In genomic region chr1:155071701-155072100, GRCh38 we compare ENCODE assay signal across 2 cellular contexts.
TF ChIP-seq lines count a peak whose summit lies in the region.

No MANE protein-coding gene starts in this region.

TF ChIP-seq in SK-N-SH, 30 proteins besides CTCF, POLR2A, EP300 and RAD21 (continued from another document):
- TF ChIP-seq, protein P1, sequence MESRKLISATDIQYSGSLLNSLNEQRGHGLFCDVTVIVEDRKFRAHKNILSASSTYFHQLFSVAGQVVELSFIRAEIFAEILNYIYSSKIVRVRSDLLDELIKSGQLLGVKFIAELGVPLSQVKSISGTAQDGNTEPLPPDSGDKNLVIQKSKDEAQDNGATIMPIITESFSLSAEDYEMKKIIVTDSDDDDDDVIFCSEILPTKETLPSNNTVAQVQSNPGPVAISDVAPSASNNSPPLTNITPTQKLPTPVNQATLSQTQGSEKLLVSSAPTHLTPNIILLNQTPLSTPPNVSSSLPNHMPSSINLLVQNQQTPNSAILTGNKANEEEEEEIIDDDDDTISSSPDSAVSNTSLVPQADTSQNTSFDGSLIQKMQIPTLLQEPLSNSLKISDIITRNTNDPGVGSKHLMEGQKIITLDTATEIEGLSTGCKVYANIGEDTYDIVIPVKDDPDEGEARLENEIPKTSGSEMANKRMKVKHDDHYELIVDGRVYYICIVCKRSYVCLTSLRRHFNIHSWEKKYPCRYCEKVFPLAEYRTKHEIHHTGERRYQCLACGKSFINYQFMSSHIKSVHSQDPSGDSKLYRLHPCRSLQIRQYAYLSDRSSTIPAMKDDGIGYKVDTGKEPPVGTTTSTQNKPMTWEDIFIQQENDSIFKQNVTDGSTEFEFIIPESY (IDR thresholded peaks at IDR 0.05; ENCODE audit: borderline replicate concordance, low read depth) = no peak
- TF ChIP-seq RFX5 (IDR thresholded peaks at IDR 0.05; ENCODE audit: low read length) (no peak), TAF1 (IDR thresholded peaks at IDR 0.05; ENCODE audit: borderline replicate concordance, low read depth, low read length) (no peak), JUND (IDR thresholded peaks at IDR 0.05) (no peak), FOXM1 (IDR thresholded peaks at IDR 0.05; ENCODE audit: low read depth) (no peak), TCF12 (IDR thresholded peaks at IDR 0.05) (no peak), GATA2 (CRISPR knock-in tag; IDR thresholded peaks at IDR 0.05) (no peak), FOSL2 (IDR thresholded peaks at IDR 0.05; ENCODE audit: borderline replicate concordance, low read depth) (no peak)
- TF ChIP-seq, protein P2, sequence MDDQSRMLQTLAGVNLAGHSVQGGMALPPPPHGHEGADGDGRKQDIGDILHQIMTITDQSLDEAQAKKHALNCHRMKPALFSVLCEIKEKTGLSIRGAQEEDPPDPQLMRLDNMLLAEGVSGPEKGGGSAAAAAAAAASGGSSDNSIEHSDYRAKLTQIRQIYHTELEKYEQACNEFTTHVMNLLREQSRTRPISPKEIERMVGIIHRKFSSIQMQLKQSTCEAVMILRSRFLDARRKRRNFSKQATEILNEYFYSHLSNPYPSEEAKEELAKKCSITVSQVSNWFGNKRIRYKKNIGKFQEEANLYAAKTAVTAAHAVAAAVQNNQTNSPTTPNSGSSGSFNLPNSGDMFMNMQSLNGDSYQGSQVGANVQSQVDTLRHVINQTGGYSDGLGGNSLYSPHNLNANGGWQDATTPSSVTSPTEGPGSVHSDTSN (IDR thresholded peaks at IDR 0.05) = no peak

TF ChIP-seq in SK-N-SH treated with all-trans-retinoic acid at 6 μM for 48 hours, 23 proteins besides CTCF, POLR2A, EP300 and RAD21 (continued from another document):
- no peak for TF ChIP-seq SNAI2 (CRISPR knock-in tag; IDR thresholded peaks at IDR 0.05)
- no peak for TF ChIP-seq ESRRG (CRISPR knock-in tag; IDR thresholded peaks at IDR 0.05)
- TF ChIP-seq PATZ1 (CRISPR knock-in tag; IDR thresholded peaks at IDR 0.05; ENCODE audit: borderline replicate concordance) = no peak
- TF ChIP-seq CSDC2 (CRISPR knock-in tag; IDR thresholded peaks at IDR 0.05) = no peak
- TF ChIP-seq CREB5 (CRISPR knock-in tag; IDR thresholded peaks at IDR 0.05; ENCODE audit: low read depth) = no peak
- no peak for TF ChIP-seq ZFP30 (CRISPR knock-in tag; IDR thresholded peaks at IDR 0.05)
- no peak for TF ChIP-seq GLIS3 (CRISPR knock-in tag; IDR thresholded peaks at IDR 0.05)
- TF ChIP-seq RARB (CRISPR knock-in tag; IDR thresholded peaks at IDR 0.05) = no peak
- no peak for TF ChIP-seq PPARA (CRISPR knock-in tag; IDR thresholded peaks at IDR 0.05; ENCODE audit: borderline replicate concordance)
- no peak for TF ChIP-seq POU6F1 (CRISPR knock-in tag; IDR thresholded peaks at IDR 0.05; ENCODE audit: borderline replicate concordance, low read depth)
- TF ChIP-seq OSR1 (CRISPR knock-in tag; IDR thresholded peaks at IDR 0.05) = no peak
